9 cellular contexts compared by ENCODE assay signal in genomic region chr9:101485873-101486692, GRCh38. TPM values are rescaled to one million over a fixed set of nuclear protein-coding genes. Genes with fewer than 3 reads are reported as not detected.
DNase-seq lines count a peak whose midpoint lies in the region; ATAC-seq and TF ChIP-seq lines count a peak whose summit lies in the region.
"Had no signal": no experiment of that assay in that cellular context is flagged by ENCODE, and none has a peak within 500 bp of the region (broad histone marks: within the 10 kb centered on the region; RNA-seq: fewer than 3 reads in every experiment).

No MANE protein-coding gene starts in this region.

- TF ChIP-seq CTCF in WI38 (IDR thresholded peaks at IDR 0.05; ENCODE audit: low read depth, low read length) = no peak
- TF ChIP-seq CTCF in cardiac muscle cell (IDR thresholded peaks at IDR 0.05; ENCODE audit: low read depth, low read length) = no peak

- no peaks in the 10 kb centered on the region for H3K4me1 ChIP-seq in cardiac muscle cell (ENCODE audit: low read depth)

- peaks cover 45% of the 10 kb centered on the region for H3K27me3 Mint-ChIP-seq in activated naive CD8-positive, alpha-beta T cell
- peaks cover 61% of the 10 kb centered on the region for H3K27me3 Mint-ChIP-seq in activated naive CD8-positive, alpha-beta T cell treated with anti-CD3 and anti-CD28 coated beads for 36 hours

- peak overlapping the region; percentile 37 for H3K4me3 Mint-ChIP-seq in activated naive CD8-positive, alpha-beta T cell
- H3K4me3 Mint-ChIP-seq in activated naive CD8-positive, alpha-beta T cell treated with anti-CD3 and anti-CD28 coated beads for 36 hours = no peak overlapping the region
- H3K4me3 Mint-ChIP-seq: activated B cell treated with CpG ODN at 0.5 μM for 24 hours had no signal

- no peak overlapping the region for H3K27ac Mint-ChIP-seq in activated naive CD8-positive, alpha-beta T cell
- H3K27ac Mint-ChIP-seq in activated naive CD8-positive, alpha-beta T cell treated with anti-CD3 and anti-CD28 coated beads for 36 hours = no peak overlapping the region
- H3K27ac Mint-ChIP-seq: activated B cell treated with CpG ODN at 0.5 μM for 24 hours had no signal

- H3K9me3 ChIP-seq in cardiac muscle cell (ENCODE audit: low read depth) = no peaks in the 10 kb centered on the region

- peak overlapping the region; percentile 75 for H3K4me3 ChIP-seq in WI38 (ENCODE audit: low read depth, low read length)
- H3K4me3 ChIP-seq in cardiac muscle cell = peak overlapping the region; percentile 56

- H3K27me3 ChIP-seq in cardiac muscle cell = peaks cover 10% of the 10 kb centered on the region

- H3K36me3 ChIP-seq in cardiac muscle cell = no peaks in the 10 kb centered on the region

- ATAC-seq in HG03442 (IDR thresholded peaks at IDR 0.05; ENCODE audit: unreplicated experiment) = no peak
- ATAC-seq in GM21576 (IDR thresholded peaks at IDR 0.05; ENCODE audit: unreplicated experiment) = no peak

- H3K9me3 Mint-ChIP-seq in activated naive CD8-positive, alpha-beta T cell (ENCODE audit: low read depth) = no peaks in the 10 kb centered on the region
- no peaks in the 10 kb centered on the region for H3K9me3 Mint-ChIP-seq in activated naive CD8-positive, alpha-beta T cell treated with anti-CD3 and anti-CD28 coated beads for 36 hours
- H3K9me3 Mint-ChIP-seq: activated B cell treated with CpG ODN at 0.5 μM for 24 hours had no signal

- H3K4me1 Mint-ChIP-seq in activated naive CD8-positive, alpha-beta T cell (ENCODE audit: low read depth) = peaks cover 7% of the 10 kb centered on the region
- H3K4me1 Mint-ChIP-seq in activated naive CD8-positive, alpha-beta T cell treated with anti-CD3 and anti-CD28 coated beads for 36 hours = peaks cover 4% of the 10 kb centered on the region

- no peak overlapping the region for H3K27ac ChIP-seq in cardiac muscle cell

- DNase-seq in activated naive CD8-positive, alpha-beta T cell treated with anti-CD3 and anti-CD28 coated beads for 36 hours = no peak
- DNase-seq in cardiac muscle cell (ENCODE audit: low read depth in 1 of 2, low spot score in 1 of 2) (peak; percentile 9 to 63), pons (ENCODE audit: low spot score) (peak; percentile 46)
- DNase-seq in activated CD8-positive, alpha-beta memory T cell treated with anti-CD3 and anti-CD28 coated beads, Interleukin-2, amount 50 U/mL, for 4 hours = no peak
- DNase-seq: activated B cell treated with CpG ODN at 0.5 μM for 24 hours had no signal

- no peaks in the 10 kb centered on the region for H3K36me3 Mint-ChIP-seq in activated naive CD8-positive, alpha-beta T cell
- no peaks in the 10 kb centered on the region for H3K36me3 Mint-ChIP-seq in activated naive CD8-positive, alpha-beta T cell treated with anti-CD3 and anti-CD28 coated beads for 36 hours

RNA-seq across cellular contexts. Expression of gene RNF20, which starts 47.6 kb away (rescaled TPM):
- total RNA-seq in activated naive CD8-positive, alpha-beta T cell treated with anti-CD3 and anti-CD28 coated beads for 36 hours = 10 to 100 TPM; 39.7 to 44.2 TPM
- total RNA-seq in cardiac muscle cell = 22.0 and 24.4 TPM in 2 replicates
- 30.2 and 38.7 TPM in 2 replicates for polyA plus RNA-seq in cardiac muscle cell

RNA-seq across cellular contexts. Expression of gene ALDOB, which starts 50.5 kb away (rescaled TPM):
- not detected for total RNA-seq in activated naive CD8-positive, alpha-beta T cell treated with anti-CD3 and anti-CD28 coated beads for 36 hours
- total RNA-seq in cardiac muscle cell = not detected in 2 replicates
- polyA plus RNA-seq in cardiac muscle cell = 0.10 and 0.26 TPM in 2 replicates
- total RNA-seq: activated B cell treated with CpG ODN at 0.5 μM for 24 hours had no signal

Comparison
In these comparisons a context has a peak if more than half of its experiments do, and no peak if none do; other contexts are left out.
1. DNase-seq: peak in cardiac muscle cell (2 of 2) and pons (single experiment); none in activated naive CD8-positive, alpha-beta T cell treated with anti-CD3 and anti-CD28 coated beads for 36 hours (single experiment) and activated CD8-positive, alpha-beta memory T cell treated with anti-CD3 and anti-CD28 coated beads, Interleukin-2, amount 50 U/mL, for 4 hours (single experiment).